ENCODE assay signal across 9 cellular contexts in genomic region chr4:170090667-170091052, GRCh38. TPM values are rescaled to one million over a fixed set of nuclear protein-coding genes. Genes with fewer than 3 reads are reported as not detected.
A peak's percentile ranks its signal among the peaks of the same experiment; 100 is the strongest.
DNase-seq lines count a peak whose midpoint lies in the region; ATAC-seq, FAIRE-seq and TF ChIP-seq lines count a peak whose summit lies in the region.
"Had no signal": no experiment of that assay in that cellular context is flagged by ENCODE, and none has a peak within 500 bp of the region (broad histone marks: within the 10 kb centered on the region; RNA-seq: fewer than 3 reads in every experiment).

No MANE protein-coding gene starts in this region.

- H3K23ac ChIP-seq in neuronal stem cell (ENCODE audit: low read depth, low read length, poor library complexity): no peak overlapping the region

- H3K4me1 ChIP-seq in neuronal stem cell (ENCODE audit: control insufficient read depth in 2 of 2, insufficient read depth in 1 of 2, low read depth in 1 of 2, low read length in 2 of 2): peaks cover 7 to 9% of the 10 kb centered on the region in 2 donors
- peaks cover 6 to 7% of the 10 kb centered on the region in 2 donors for H3K4me1 ChIP-seq in kidney (ENCODE audit: control insufficient read depth in 1 of 2, insufficient read depth in 1 of 2, low read depth in 1 of 2, low read length in 2 of 2)

- no peak overlapping the region for H2BK15ac ChIP-seq in neuronal stem cell (ENCODE audit: low read length)

- no peak overlapping the region for H3K27ac Mint-ChIP-seq in endothelial cell (ENCODE audit: unreplicated experiment)

- H3K4me3 ChIP-seq in neuronal stem cell (ENCODE audit: low read length in 2 of 2): no peak overlapping the region
- peak overlapping the region in 1 of 2 donors; percentile 80 for H3K4me3 ChIP-seq in kidney (ENCODE audit: low read length in 2 of 2)

- peaks cover 15% of the 10 kb centered on the region for H3K4me1 Mint-ChIP-seq in endothelial cell (ENCODE audit: unreplicated experiment)

- no peak for FAIRE-seq in kidney (lab: Jason Lieb, UNC)

- DNase-seq in EL: peak; percentile 41
- peak; percentile 2 for DNase-seq in LoVo (ENCODE audit: low spot score)
- DNase-seq in endothelial cell (ENCODE audit: low spot score): no peak
- no peak for DNase-seq in neuronal stem cell (ENCODE audit: low spot score)
- DNase-seq in kidney: no peak
- no peak for DNase-seq in SIG-M5 (lab: John Stamatoyannopoulos, UW)

- TF ChIP-seq CTCF in endothelial cell (IDR thresholded peaks at IDR 0.05; ENCODE audit: unreplicated experiment) (no peak), kidney (IDR thresholded peaks at IDR 0.05; ENCODE audit: borderline replicate concordance, extremely low read depth, insufficient read depth) (no peak)

- H3K27ac ChIP-seq in neuronal stem cell (replicated peaks; ENCODE audit: low read length) (no peak overlapping the region), kidney (ENCODE audit: low read depth in 2 of 2, low read length in 2 of 2) (no peak overlapping the region)

- H3K9ac ChIP-seq in neuronal stem cell (ENCODE audit: low read depth, low read length, poor library complexity): no peak overlapping the region
- H3K9ac ChIP-seq in kidney (ENCODE audit: low read length in 2 of 2): no peak overlapping the region

- no peak overlapping the region for H2BK5ac ChIP-seq in neuronal stem cell (ENCODE audit: low read length)

- H3K4me3 Mint-ChIP-seq in endothelial cell (ENCODE audit: unreplicated experiment): peak overlapping the region; percentile 94

- H2AFZ ChIP-seq in neuronal stem cell (ENCODE audit: low read length): peak overlapping the region; percentile 85

- H2AK5ac ChIP-seq in neuronal stem cell (ENCODE audit: low read depth, low read length): no peak overlapping the region

- H3K9me3 ChIP-seq in neuronal stem cell (replicated peaks in 1 of 2; ENCODE audit: control insufficient read depth in 2 of 2, insufficient read depth in 1 of 2, low read depth in 1 of 2, low read length in 2 of 2) (no peaks in the 10 kb centered on the region), kidney (ENCODE audit: control insufficient read depth in 1 of 2, low read length in 2 of 2) (no peaks in the 10 kb centered on the region)
- H3K9me3 ChIP-seq: tibial nerve had no signal

- peaks cover 5% of the 10 kb centered on the region for H3K36me3 Mint-ChIP-seq in endothelial cell (ENCODE audit: low read depth, unreplicated experiment)

- peak overlapping the region; percentile 24 for H3K4me2 ChIP-seq in neuronal stem cell (ENCODE audit: insufficient read depth, low read length, poor library complexity, severe bottlenecking)

- H3K14ac ChIP-seq in neuronal stem cell (ENCODE audit: low read length): no peak overlapping the region

- H3K79me1 ChIP-seq in neuronal stem cell (ENCODE audit: low read depth, low read length): no peaks in the 10 kb centered on the region

- H4K91ac ChIP-seq in neuronal stem cell (ENCODE audit: low read depth, low read length, poor library complexity): no peak overlapping the region

- no peak overlapping the region for H2BK12ac ChIP-seq in neuronal stem cell (ENCODE audit: low read length)

- ATAC-seq in GM18909 (IDR thresholded peaks at IDR 0.05; ENCODE audit: poor library complexity, unreplicated experiment) (no peak), HG03097 (IDR thresholded peaks at IDR 0.05; ENCODE audit: low FRiP score, unreplicated experiment) (no peak)

- peaks cover 0 to 4% (median 1%) of the 10 kb centered on the region in 3 experiments for H3K27me3 ChIP-seq in neuronal stem cell (ENCODE audit: control insufficient read depth in 3 of 3, insufficient read depth in 3 of 3, low read depth in 1 of 3, low read length in 3 of 3)
- H3K27me3 ChIP-seq: tibial nerve had no signal

- H3K27me3 Mint-ChIP-seq in endothelial cell (ENCODE audit: unreplicated experiment): no peaks in the 10 kb centered on the region

- no peak overlapping the region for H3K4ac ChIP-seq in neuronal stem cell (ENCODE audit: low read length)

- intact Hi-C loops in kidney (cut with DNase I): no loop called here

- no peak overlapping the region for H2BK120ac ChIP-seq in neuronal stem cell (ENCODE audit: low read depth, low read length)

- H4K8ac ChIP-seq in neuronal stem cell (ENCODE audit: low read depth, low read length): no peak overlapping the region

- peaks cover 2 to 31% of the 10 kb centered on the region in 2 donors for H3K36me3 ChIP-seq in neuronal stem cell (replicated peaks in 1 of 2; ENCODE audit: control insufficient read depth in 2 of 2, insufficient read depth in 2 of 2, low read length in 2 of 2)
- H3K36me3 ChIP-seq in kidney (ENCODE audit: control insufficient read depth in 1 of 2, insufficient read depth in 2 of 2, low read length in 2 of 2): no peaks in the 10 kb centered on the region

- H3K18ac ChIP-seq in neuronal stem cell (ENCODE audit: low read length): no peak overlapping the region

- no peaks in the 10 kb centered on the region for H3K9me3 Mint-ChIP-seq in endothelial cell (ENCODE audit: unreplicated experiment)

RNA-seq across cellular contexts. Expression of gene AADAT, which starts 0.9 kb away (rescaled TPM):
- total RNA-seq in endothelial cell (ENCODE audit: unreplicated experiment) (6.6 TPM), kidney (2.6 TPM)
- polyA plus RNA-seq in neuronal stem cell (2013, experiment 1 of 2): 16.2 TPM
- 17.7 TPM for polyA plus RNA-seq in neuronal stem cell (2013, experiment 2 of 2)
- 4.6 TPM for polyA plus RNA-seq in kidney (ENCODE audit: insufficient read depth, low read depth, low replicate concordance)

Comparison
In these comparisons a context has a peak if more than half of its experiments do, and no peak if none do; other contexts are left out.
1. DNase-seq: peak in EL (single experiment) and LoVo (single experiment); none in endothelial cell (single experiment), neuronal stem cell (single experiment), kidney (single experiment) and SIG-M5 (single experiment).